In genomic region chr7:85097844-85098243, GRCh38 we compare ENCODE assay signal across 9 cellular contexts.
"Had no signal": no experiment of that assay in that cellular context is flagged by ENCODE, and none has a peak within 500 bp of the region (broad histone marks: within the 10 kb centered on the region; RNA-seq: fewer than 3 reads in every experiment).

No MANE protein-coding gene starts in this region.

- H3K9ac ChIP-seq: GM23248, KMS-11 had no signal

- H3K4me3 ChIP-seq: GM23248, HAP-1 had no signal

- H3K4me1 ChIP-seq: HAP-1 had no signal

- H3K27ac ChIP-seq: GM23248, KMS-11 had no signal

- H2AFZ ChIP-seq: GM23248 had no signal

- ATAC-seq: HCT116 had no signal

- H3K4me2 ChIP-seq: KMS-11 had no signal

- H3K9me3 ChIP-seq: HAP-1 had no signal

- DNase-seq: GM23248, GOT3, H7, IMR-90, KBM-7 had no signal

- H3K36me3 ChIP-seq: HAP-1 had no signal

- FAIRE-seq: HTR-8/SVneo had no signal
